Comparison of ENCODE assay signal across 1 cellular context in genomic region chr20:14622796-14623195, GRCh38.
TF ChIP-seq lines count a peak whose summit lies in the region.

No MANE protein-coding gene starts in this region.

TF ChIP-seq in GM23338, 12 proteins besides CTCF, POLR2A, EP300 and RAD21 (continued from another document):
- TF ChIP-seq ZNF462 (CRISPR knock-in tag; IDR thresholded peaks at IDR 0.05) (no peak), ETS1 (IDR thresholded peaks at IDR 0.05) (no peak), POLR2AphosphoS5 (IDR thresholded peaks at IDR 0.05; ENCODE audit: low read depth) (no peak), ZNF114 (CRISPR knock-in tag; IDR thresholded peaks at IDR 0.05) (no peak), CREB1 (CRISPR knock-in tag; IDR thresholded peaks at IDR 0.05; ENCODE audit: low read depth) (no peak), EZH2phosphoT487 (IDR thresholded peaks at IDR 0.05; ENCODE audit: unreplicated experiment) (no peak), JUNB (IDR thresholded peaks at IDR 0.05; ENCODE audit: unreplicated experiment) (no peak), ZNF331 (CRISPR knock-in tag; IDR thresholded peaks at IDR 0.05; ENCODE audit: low read depth) (no peak), EZH2 (IDR thresholded peaks at IDR 0.05; ENCODE audit: low read depth, unreplicated experiment) (no peak)
